36 cellular contexts compared by ENCODE assay signal in the genomic region with DNA sequence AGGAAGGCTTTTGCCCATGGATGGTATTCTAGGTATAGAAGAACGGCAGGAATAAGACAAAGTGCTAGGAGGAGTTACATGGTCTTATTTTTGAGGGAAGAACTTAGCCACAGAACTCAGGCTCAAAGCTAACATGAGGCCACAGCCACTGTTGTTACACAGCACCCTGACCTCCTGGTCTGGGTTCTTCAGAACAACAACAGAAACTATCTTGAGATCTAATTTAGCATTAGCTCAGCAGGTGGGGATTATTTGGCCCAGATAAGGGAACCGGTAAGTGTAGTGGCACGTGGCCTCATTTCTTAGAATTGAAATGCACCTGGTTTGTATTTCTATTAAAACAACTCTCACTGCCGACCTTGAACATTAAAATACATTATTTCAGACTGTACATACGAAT.
"Had no signal": no experiment of that assay in that cellular context is flagged by ENCODE, and none has a peak within 500 bp of the region (broad histone marks: within the 10 kb centered on the region; RNA-seq: fewer than 3 reads in every experiment).

No MANE protein-coding gene starts in this region.

- H3K27ac ChIP-seq: adrenal gland, ascending aorta, body of pancreas, brain microvascular endothelial cell, breast epithelium, cardiac muscle cell had no signal

- H3K36me3 Mint-ChIP-seq: activated naive CD4-positive, alpha-beta T cell treated with anti-CD3 and anti-CD28 coated beads, Interleukin-2, amount 10 ng/mL, durations not matched to agents 7 days and 5 days; activated naive CD4-positive, alpha-beta T cell treated with anti-CD3 and anti-CD28 coated beads, Interleukin-2, amount 50 U/mL, for 24 hours; activated naive CD4-positive, alpha-beta T cell treated with anti-CD3 and anti-CD28 coated beads, Interleukin-2, amount 50 U/mL, for 72 hours; activated naive CD8-positive, alpha-beta T cell; activated naive CD8-positive, alpha-beta T cell treated with anti-CD3 and anti-CD28 coated beads for 36 hours; activated naive CD8-positive, alpha-beta T cell treated with anti-CD3 and anti-CD28 coated beads, Interleukin-2, amount 10 ng/mL, durations not matched to agents 7 days and 5 days; brain had no signal

- H3K4me1 ChIP-seq: adrenal gland, ascending aorta, body of pancreas, breast epithelium had no signal

- DNase-seq: activated effector memory CD4-positive, alpha-beta T cell treated with anti-CD3 and anti-CD28 coated beads, Interleukin-2, amount 50 U/mL, for 16 hours; activated effector memory CD4-positive, alpha-beta T cell treated with Interleukin-2 at 50 U/mL for 16 hours; activated gamma-delta T cell; activated gamma-delta T cell treated with Interleukin-2 at 50 U/mL for 16 hours; activated naive CD4-positive, alpha-beta T cell; activated naive CD4-positive, alpha-beta T cell treated with anti-CD3 and anti-CD28 coated beads for 36 hours; activated naive CD4-positive, alpha-beta T cell treated with anti-CD3 and anti-CD28 coated beads, Interleukin-2, amount 10 ng/mL, durations not matched to agents 7 days and 5 days; activated naive CD4-positive, alpha-beta T cell treated with anti-CD3 and anti-CD28 coated beads, Interleukin-2, amount 50 U/mL, for 16 hours; activated naive CD4-positive, alpha-beta T cell treated with Interleukin-2 at 50 U/mL for 16 hours; activated naive CD8-positive, alpha-beta T cell treated with anti-CD3 and anti-CD28 coated beads for 36 hours; activated naive CD8-positive, alpha-beta T cell treated with anti-CD3 and anti-CD28 coated beads, Interleukin-2, amount 10 ng/mL, durations not matched to agents 7 days and 5 days; activated naive CD8-positive, alpha-beta T cell treated with anti-CD3 and anti-CD28 coated beads, Interleukin-2, amount 50 U/mL, for 24 hours; activated T-cell treated with anti-CD3 and anti-CD28 coated beads, Interleukin-2, amount 50 U/mL, for 24 hours; activated T-cell treated with anti-CD3 and anti-CD28 coated beads, Interleukin-2, amount 50 U/mL, for 4 hours; activated T-cell treated with anti-CD3 and anti-CD28 coated beads, Interleukin-2, amount 50 U/mL, for 48 hours; activated T-cell treated with anti-CD3 and anti-CD28 coated beads, Interleukin-2, amount 50 U/mL, for 72 hours; adrenal gland; amniotic stem cell; amygdala; anterior cingulate cortex; aorta; body of pancreas; brain microvascular endothelial cell; caudate nucleus; central memory CD4-positive, alpha-beta T cell had no signal

- H3K9me3 Mint-ChIP-seq: activated naive CD4-positive, alpha-beta T cell treated with anti-CD3 and anti-CD28 coated beads for 36 hours; activated naive CD8-positive, alpha-beta T cell treated with anti-CD3 and anti-CD28 coated beads, Interleukin-2, amount 50 U/mL, for 24 hours; activated T-cell treated with anti-CD3 and anti-CD28 coated beads, Interleukin-2, amount 50 U/mL, for 24 hours; activated T-cell treated with anti-CD3 and anti-CD28 coated beads, Interleukin-2, amount 50 U/mL, for 4 hours; activated T-helper 1 cell treated with anti-CD3 and anti-CD28 coated beads, Interleukin-12 subunit alpha, Interleukin-12 subunit beta, Interleukin-2, Interleukin-4 antibody, amounts not matched to agents 30 ng/mL and 10 ng/mL and 1 ng/mL, durations not matched to agents 14 hours and 24 hours and 36 hours; activated T-helper 2 cell treated with anti-CD3 and anti-CD28 coated beads, Interferon-gamma antibody, Interleukin-2, Interleukin-4, amounts not matched to agents 10 μg/mL and 5 μg/mL and 100 μg/mL, durations not matched to agents 14 hours and 24 hours and 36 hours; central memory CD8-positive, alpha-beta T cell had no signal

- H3K36me3 ChIP-seq: adrenal gland, ascending aorta, brain microvascular endothelial cell, breast epithelium, cardiac muscle cell had no signal

- H3K4me1 Mint-ChIP-seq: activated naive CD4-positive, alpha-beta T cell treated with anti-CD3 and anti-CD28 coated beads, Interleukin-2, amount 10 ng/mL, durations not matched to agents 7 days and 5 days; activated naive CD4-positive, alpha-beta T cell treated with anti-CD3 and anti-CD28 coated beads, Interleukin-2, amount 50 U/mL, for 24 hours; activated naive CD8-positive, alpha-beta T cell treated with anti-CD3 and anti-CD28 coated beads for 36 hours; activated naive CD8-positive, alpha-beta T cell treated with anti-CD3 and anti-CD28 coated beads, Interleukin-2, amount 10 ng/mL, durations not matched to agents 7 days and 5 days; activated naive CD8-positive, alpha-beta T cell treated with anti-CD3 and anti-CD28 coated beads, Interleukin-2, amount 50 U/mL, for 24 hours; activated T-helper 17 cell treated with anti-CD3 and anti-CD28 coated beads, Interleukin-2, amount 50 U/mL, for 72 hours; brain; central memory CD8-positive, alpha-beta T cell had no signal

- H3K27me3 Mint-ChIP-seq: activated naive CD4-positive, alpha-beta T cell treated with anti-CD3 and anti-CD28 coated beads, Interleukin-2, amount 10 ng/mL, durations not matched to agents 7 days and 5 days; activated naive CD4-positive, alpha-beta T cell treated with anti-CD3 and anti-CD28 coated beads, Interleukin-2, amount 50 U/mL, for 24 hours; activated naive CD8-positive, alpha-beta T cell; activated naive CD8-positive, alpha-beta T cell treated with anti-CD3 and anti-CD28 coated beads for 36 hours; activated naive CD8-positive, alpha-beta T cell treated with anti-CD3 and anti-CD28 coated beads, Interleukin-2, amount 10 ng/mL, durations not matched to agents 7 days and 5 days; activated naive CD8-positive, alpha-beta T cell treated with anti-CD3 and anti-CD28 coated beads, Interleukin-2, amount 50 U/mL, for 24 hours; activated T-cell treated with anti-CD3 and anti-CD28 coated beads, Interleukin-2, amount 50 U/mL, for 24 hours; activated T-helper 17 cell treated with anti-CD3 and anti-CD28 coated beads, Interleukin-2, amount 50 U/mL, for 72 hours; brain; central memory CD8-positive, alpha-beta T cell had no signal

- H3K27me3 ChIP-seq: adrenal gland, ascending aorta, body of pancreas, brain microvascular endothelial cell, breast epithelium, cardiac muscle cell had no signal

- H3K4me3 Mint-ChIP-seq: activated naive CD4-positive, alpha-beta T cell treated with anti-CD3 and anti-CD28 coated beads for 36 hours; activated naive CD4-positive, alpha-beta T cell treated with anti-CD3 and anti-CD28 coated beads, Interleukin-2, amount 10 ng/mL, durations not matched to agents 7 days and 5 days; activated naive CD4-positive, alpha-beta T cell treated with anti-CD3 and anti-CD28 coated beads, Interleukin-2, amount 50 U/mL, for 24 hours; activated naive CD8-positive, alpha-beta T cell; activated naive CD8-positive, alpha-beta T cell treated with anti-CD3 and anti-CD28 coated beads for 36 hours; activated naive CD8-positive, alpha-beta T cell treated with anti-CD3 and anti-CD28 coated beads, Interleukin-2, amount 10 ng/mL, durations not matched to agents 7 days and 5 days; activated naive CD8-positive, alpha-beta T cell treated with anti-CD3 and anti-CD28 coated beads, Interleukin-2, amount 50 U/mL, for 24 hours; activated T-cell treated with anti-CD3 and anti-CD28 coated beads, Interleukin-2, amount 50 U/mL, for 24 hours; activated T-cell treated with anti-CD3 and anti-CD28 coated beads, Interleukin-2, amount 50 U/mL, for 4 hours; activated T-cell treated with anti-CD3 and anti-CD28 coated beads, Interleukin-2, amount 50 U/mL, for 72 hours; activated T-helper 1 cell treated with anti-CD3 and anti-CD28 coated beads, Interleukin-12 subunit alpha, Interleukin-12 subunit beta, Interleukin-2, Interleukin-4 antibody, amounts not matched to agents 30 ng/mL and 10 ng/mL and 1 ng/mL, durations not matched to agents 14 hours and 24 hours and 36 hours; activated T-helper 17 cell treated with anti-CD3 and anti-CD28 coated beads, Interleukin-2, amount 50 U/mL, for 72 hours; brain; central memory CD8-positive, alpha-beta T cell had no signal

- H3K9me3 ChIP-seq: adrenal gland, ascending aorta, body of pancreas, breast epithelium had no signal

- H3K4me3 ChIP-seq: adrenal gland, ascending aorta, body of pancreas, breast epithelium, cardiac muscle cell had no signal

- ATAC-seq: activated naive CD4-positive, alpha-beta T cell treated with anti-CD3 and anti-CD28 coated beads, Interleukin-2, amount 50 U/mL, for 72 hours; activated naive CD8-positive, alpha-beta T cell treated with anti-CD3 and anti-CD28 coated beads, Interleukin-2, amount 50 U/mL, for 24 hours; activated T-cell treated with anti-CD3 and anti-CD28 coated beads, Interleukin-2, amount 50 U/mL, for 4 hours; activated T-cell treated with anti-CD3 and anti-CD28 coated beads, Interleukin-2, amount 50 U/mL, for 72 hours; activated T-helper 17 cell treated with anti-CD3 and anti-CD28 coated beads, Interleukin-2, amount 50 U/mL, for 72 hours; body of pancreas had no signal

- H3K27ac Mint-ChIP-seq: activated naive CD4-positive, alpha-beta T cell treated with anti-CD3 and anti-CD28 coated beads for 36 hours; activated naive CD4-positive, alpha-beta T cell treated with anti-CD3 and anti-CD28 coated beads, Interleukin-2, amount 10 ng/mL, durations not matched to agents 7 days and 5 days; activated naive CD4-positive, alpha-beta T cell treated with anti-CD3 and anti-CD28 coated beads, Interleukin-2, amount 50 U/mL, for 24 hours; activated naive CD4-positive, alpha-beta T cell treated with anti-CD3 and anti-CD28 coated beads, Interleukin-2, amount 50 U/mL, for 72 hours; activated naive CD8-positive, alpha-beta T cell; activated naive CD8-positive, alpha-beta T cell treated with anti-CD3 and anti-CD28 coated beads for 36 hours; activated naive CD8-positive, alpha-beta T cell treated with anti-CD3 and anti-CD28 coated beads, Interleukin-2, amount 10 ng/mL, durations not matched to agents 7 days and 5 days; activated naive CD8-positive, alpha-beta T cell treated with anti-CD3 and anti-CD28 coated beads, Interleukin-2, amount 50 U/mL, for 24 hours; activated T-cell treated with anti-CD3 and anti-CD28 coated beads, Interleukin-2, amount 50 U/mL, for 24 hours; activated T-cell treated with anti-CD3 and anti-CD28 coated beads, Interleukin-2, amount 50 U/mL, for 72 hours; activated T-helper 1 cell treated with anti-CD3 and anti-CD28 coated beads, Interleukin-12 subunit alpha, Interleukin-12 subunit beta, Interleukin-2, Interleukin-4 antibody, amounts not matched to agents 30 ng/mL and 10 ng/mL and 1 ng/mL, durations not matched to agents 14 hours and 24 hours and 36 hours; activated T-helper 17 cell treated with anti-CD3 and anti-CD28 coated beads, Interleukin-2, amount 50 U/mL, for 72 hours; activated T-helper 2 cell treated with anti-CD3 and anti-CD28 coated beads, Interferon-gamma antibody, Interleukin-2, Interleukin-4, amounts not matched to agents 10 μg/mL and 5 μg/mL and 100 μg/mL, durations not matched to agents 14 hours and 24 hours and 36 hours; brain had no signal
